In the genomic region with DNA sequence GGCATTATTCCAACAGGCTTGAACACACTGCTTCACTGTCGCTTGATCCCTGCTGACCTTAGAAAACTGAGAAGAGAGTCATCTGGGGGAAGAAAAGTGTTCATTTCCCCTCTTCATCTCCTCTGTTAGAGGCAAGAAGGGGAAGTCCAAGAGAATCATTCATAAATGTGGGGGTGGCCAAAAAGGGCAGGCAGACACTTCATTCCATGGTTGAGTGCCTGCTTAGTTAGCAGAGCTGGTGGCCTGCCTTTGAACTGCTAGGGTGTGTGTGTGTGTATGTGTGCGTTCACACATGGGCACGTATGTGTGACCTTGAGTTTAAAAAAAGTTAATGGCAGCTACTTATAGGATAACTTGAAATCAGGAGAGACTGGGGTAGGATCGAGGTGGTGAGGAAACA, we compare ENCODE assay signal across 9 cellular contexts. TPM values are rescaled to one million over a fixed set of nuclear protein-coding genes. Genes with fewer than 3 reads are reported as not detected.
DNase-seq lines count a peak whose midpoint lies in the region; ATAC-seq and TF ChIP-seq lines count a peak whose summit lies in the region.
"Had no signal": no experiment of that assay in that cellular context is flagged by ENCODE, and none has a peak within 500 bp of the region (broad histone marks: within the 10 kb centered on the region; RNA-seq: fewer than 3 reads in every experiment).

No MANE protein-coding gene starts in this region.

- H3K36me3 Mint-ChIP-seq in neural crest cell (ENCODE audit: low read depth) = no peaks in the 10 kb centered on the region

- no peak for TF ChIP-seq CTCF in neural crest cell (conservative IDR thresholded peaks at IDR 0.05)

- ATAC-seq in GM18873 (IDR thresholded peaks at IDR 0.05; ENCODE audit: low FRiP score, unreplicated experiment) (peak; percentile 100), GM21737 (IDR thresholded peaks at IDR 0.05; ENCODE audit: unreplicated experiment) (peak; percentile 99), HG03521 (IDR thresholded peaks at IDR 0.05; ENCODE audit: unreplicated experiment) (peak; percentile 96)
- ATAC-seq: GM23338 had no signal

- no peaks in the 10 kb centered on the region for H3K27me3 Mint-ChIP-seq in neural crest cell (ENCODE audit: low read depth)

- H3K27ac Mint-ChIP-seq in neural crest cell (ENCODE audit: unreplicated experiment) = peak overlapping the region; percentile 37
- H3K27ac Mint-ChIP-seq: GM23338 had no signal

- H3K4me1 Mint-ChIP-seq in neural crest cell = peaks cover 30% of the 10 kb centered on the region

- H3K9me3 Mint-ChIP-seq in neural crest cell = peaks cover 4% of the 10 kb centered on the region
- H3K9me3 Mint-ChIP-seq: GM23338 had no signal

- H3K4me3 Mint-ChIP-seq in neural crest cell = peak overlapping the region; percentile 53
- H3K4me3 Mint-ChIP-seq: GM23338 had no signal

- no peak for DNase-seq in neural crest cell (ENCODE audit: low read depth, low spot score)
- DNase-seq in NCI-H2107 treated with DMSO at 0.1 percent for 48 hours (lab: John Stamatoyannopoulos, UW; ENCODE audit: unreplicated experiment) = no peak
- DNase-seq in NCI-H1930 (lab: John Stamatoyannopoulos, UW) = no peak
- no peak for DNase-seq in NCI-H187 treated with DMSO at 0.1 percent for 48 hours (lab: John Stamatoyannopoulos, UW)
- DNase-seq: caudate nucleus had no signal

RNA-seq across cellular contexts. Expression of a gene that starts 39.4 kb away (rescaled TPM):
- not detected in 2 replicates for total RNA-seq in neural crest cell
- total RNA-seq: GM23338 had no signal

RNA-seq across cellular contexts. Expression of a gene that starts 53.3 kb away (rescaled TPM):
- total RNA-seq in neural crest cell = 14.7 and 18.0 TPM in 2 replicates
